ENCODE assay signal across 8 cellular contexts in genomic region chr17:77476920-77477805, GRCh38.
DNase-seq lines count a peak whose midpoint lies in the region; ATAC-seq and TF ChIP-seq lines count a peak whose summit lies in the region.

No MANE protein-coding gene starts in this region.

- H3K36me3 Mint-ChIP-seq in mesothelial cell of epicardium, result peaks cover 4% of the 10 kb centered on the region

- DNase-seq in Daoy (ENCODE audit: low read depth) (peak; percentile 92), Panc1 (ENCODE audit: low read depth, low spot score) (no peak), dermis blood vessel endothelial cell (peak; percentile 82), mesothelial cell of epicardium (ENCODE audit: low spot score in 2 of 2, unreplicated experiment in 2 of 2) (no peak), upper lobe of right lung (no peak), NCI-H524 treated with DMSO at 0.1 percent for 48 hours (lab: John Stamatoyannopoulos, UW) (no peak)

- POLR2A ChIA-PET in Panc1 (lab: Charles Lee), result interaction anchor here (0.6 kb wide), 1 partner anchor 24 kb away, joined by 6 read pairs; no protein-coding TSS in a partner anchor

- H3K27ac ChIP-seq in Panc1 (ENCODE audit: low read length), result peak overlapping the region; percentile 41
- H3K27ac ChIP-seq in upper lobe of right lung, result no peak overlapping the region

- no peak for TF ChIP-seq CTCF in Panc1 (IDR thresholded peaks at IDR 0.05)
- no peak for TF ChIP-seq CTCF in mesothelial cell of epicardium (IDR thresholded peaks at IDR 0.05; ENCODE audit: unreplicated experiment)
- no peak for TF ChIP-seq CTCF in upper lobe of right lung (IDR thresholded peaks at IDR 0.05)

- H3K4me1 Mint-ChIP-seq in mesothelial cell of epicardium, result peaks cover 83% of the 10 kb centered on the region

- H3K4me3 Mint-ChIP-seq in mesothelial cell of epicardium, result peak overlapping the region; percentile 30

- H3K27me3 Mint-ChIP-seq in mesothelial cell of epicardium (ENCODE audit: low read depth), result no peaks in the 10 kb centered on the region

- no peaks in the 10 kb centered on the region for H3K9me3 Mint-ChIP-seq in mesothelial cell of epicardium

- BruUV-seq in Panc1 (replicated peaks; lab: Mats Ljungman, UMichigan), result no TSS peak

- H3K4me1 ChIP-seq in Panc1 (ENCODE audit: control insufficient read depth, insufficient read depth, low read length) (peaks cover 74% of the 10 kb centered on the region), upper lobe of right lung (peaks cover 75% of the 10 kb centered on the region)

- intact Hi-C loops in Panc1 (cut with micrococcal nuclease; ENCODE audit: unreplicated experiment), result no loop called here
- intact Hi-C loops in upper lobe of right lung (cut with DNase I), result no loop called here

- in situ Hi-C loops in Panc1 (cut with HindIII; ENCODE audit: low pct_unique_long_range_greater_than_20kb, low sequenced_read_pairs), result no loop called here

- no peaks in the 10 kb centered on the region for H3K27me3 ChIP-seq in Panc1 (ENCODE audit: control insufficient read depth, insufficient read depth, low read length)
- no peaks in the 10 kb centered on the region for H3K27me3 ChIP-seq in upper lobe of right lung

- peak; percentile 52 for ATAC-seq in Panc1
- peak; percentile 3 for ATAC-seq in upper lobe of right lung
- no peak for ATAC-seq in HG02885 (IDR thresholded peaks at IDR 0.05; ENCODE audit: poor library complexity, unreplicated experiment)
- no peak for ATAC-seq in HG03460 (IDR thresholded peaks at IDR 0.05; ENCODE audit: unreplicated experiment)

- H3K27ac Mint-ChIP-seq in mesothelial cell of epicardium, result peak overlapping the region; percentile 65

- H3K36me3 ChIP-seq in Panc1 (ENCODE audit: control insufficient read depth, insufficient read depth, low read length), result 0 out of 2 replicates have a peak, but pooled peaks cover 4% of the 10 kb centered on the region
- H3K36me3 ChIP-seq in upper lobe of right lung, result peaks cover 3% of the 10 kb centered on the region

- H3K9me3 ChIP-seq in Panc1 (ENCODE audit: control insufficient read depth, insufficient read depth, low read depth, low read length) (no peaks in the 10 kb centered on the region), upper lobe of right lung (no peaks in the 10 kb centered on the region)

- H3K4me3 ChIP-seq in Panc1 (ENCODE audit: low read depth in 2 of 2, low read length in 2 of 2) (no peak overlapping the region), upper lobe of right lung (no peak overlapping the region)

- CTCF ChIA-PET in Panc1 (lab: Charles Lee), result no interaction called here

Comparison
In these comparisons a context has a peak if more than half of its experiments do, and no peak if none do; other contexts are left out.
1. DNase-seq: peak in Daoy (single experiment) and dermis blood vessel endothelial cell (single experiment); none in Panc1 (single experiment), mesothelial cell of epicardium (0 of 2), upper lobe of right lung (single experiment) and NCI-H524 treated with DMSO at 0.1 percent for 48 hours (single experiment).
2. ATAC-seq: peak in Panc1 (single experiment) and upper lobe of right lung (single experiment); none in HG02885 (single experiment) and HG03460 (single experiment).